15 cellular contexts compared by ENCODE assay signal in the genomic region with DNA sequence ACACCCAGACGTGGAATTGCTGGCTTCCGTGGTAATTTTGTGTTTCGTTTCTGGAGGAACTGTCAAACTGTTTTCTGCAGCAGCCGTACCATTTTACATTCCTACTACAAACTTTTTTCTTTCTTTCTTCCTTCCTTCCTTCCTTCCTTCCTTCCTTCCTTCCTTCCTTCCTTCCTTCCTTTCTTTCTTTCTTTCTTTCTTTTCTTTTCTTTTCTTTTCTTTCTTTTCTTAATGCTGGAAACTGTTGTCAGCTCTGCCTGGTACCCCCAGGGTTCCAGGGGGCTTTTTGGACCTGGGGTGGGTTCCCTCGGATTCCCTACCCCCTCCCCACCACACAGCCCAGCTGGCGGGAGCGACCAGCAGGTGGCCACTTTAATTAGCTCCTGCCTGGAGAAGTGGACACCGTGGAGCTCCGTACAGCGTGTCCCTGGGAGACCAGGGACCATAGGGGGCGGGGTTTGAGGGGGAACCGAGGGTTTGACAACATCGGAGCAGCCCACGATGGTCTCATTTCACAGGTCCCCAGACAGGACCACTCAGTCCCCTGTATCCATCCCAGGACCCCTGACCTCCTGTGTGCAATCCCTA. TPM values are rescaled to one million over a fixed set of nuclear protein-coding genes. Genes with fewer than 3 reads are reported as not detected.
DNase-seq lines count a peak whose midpoint lies in the region; TF ChIP-seq lines count a peak whose summit lies in the region.
"Had no signal": no experiment of that assay in that cellular context is flagged by ENCODE, and none has a peak within 500 bp of the region (broad histone marks: within the 10 kb centered on the region; RNA-seq: fewer than 3 reads in every experiment).

No MANE protein-coding gene starts in this region.

- H3K4me2 ChIP-seq in hepatocyte: no peak overlapping the region

- intact Hi-C loops in A673 (cut with micrococcal nuclease; ENCODE audit: unreplicated experiment): no loop called here

- CTCF ChIA-PET in A673 (lab: Charles Lee): interaction anchor here (0.6 to 1.1 kb wide), 2 partner anchors 19 to 412 kb away, joined by 4 read pairs; no protein-coding TSS in a partner anchor

- H3K4me3 ChIP-seq in A673 (ENCODE audit: low read depth, low read length, poor library complexity, severe bottlenecking): peak overlapping the region; percentile 27
- no peak overlapping the region for H3K4me3 ChIP-seq in effector memory CD4-positive, alpha-beta T cell (ENCODE audit: insufficient read depth, low read depth, low read length, poor library complexity, severe bottlenecking)
- H3K4me3 ChIP-seq in hepatocyte: no peak overlapping the region
- H3K4me3 ChIP-seq: BLaER1 treated with 17β-estradiol and CSF1 and Interleukin-3, amounts not matched to agents 10 nM and 100 nM; HAP-1 had no signal

- H3K9me3 ChIP-seq in A673 (ENCODE audit: low read depth, low read length, poor library complexity, severe bottlenecking): peaks cover 6% of the 10 kb centered on the region
- H3K9me3 ChIP-seq in effector memory CD4-positive, alpha-beta T cell (ENCODE audit: control insufficient read depth, low read length): peaks cover 4% of the 10 kb centered on the region
- H3K9me3 ChIP-seq in hepatocyte (ENCODE audit: low read depth): no peaks in the 10 kb centered on the region

- H3K27me3 ChIP-seq in A673 (replicated peaks; ENCODE audit: insufficient read depth, low read depth, low read length, poor library complexity): no peaks in the 10 kb centered on the region
- H3K27me3 ChIP-seq in effector memory CD4-positive, alpha-beta T cell (replicated peaks; ENCODE audit: control insufficient read depth, insufficient read depth, low read length, poor library complexity, severe bottlenecking): no peaks in the 10 kb centered on the region
- no peaks in the 10 kb centered on the region for H3K27me3 ChIP-seq in hepatocyte
- H3K27me3 ChIP-seq: BLaER1 treated with 17β-estradiol and CSF1 and Interleukin-3, amounts not matched to agents 10 nM and 100 nM had no signal

- no peak overlapping the region for H2AFZ ChIP-seq in hepatocyte

- peak overlapping the region; percentile 39; the same call in 1 of the 2 replicates for H3K27ac ChIP-seq in 22Rv1
- peak overlapping the region; percentile 72 for H3K27ac ChIP-seq in A673 (ENCODE audit: low read depth, low read length, poor library complexity, severe bottlenecking)
- H3K27ac ChIP-seq in VCaP: no peak overlapping the region
- no peak overlapping the region for H3K27ac ChIP-seq in effector memory CD4-positive, alpha-beta T cell (ENCODE audit: insufficient read depth, low read length, poor library complexity, severe bottlenecking)
- no peak overlapping the region for H3K27ac ChIP-seq in hepatocyte
- H3K27ac ChIP-seq: BLaER1 treated with 17β-estradiol and CSF1 and Interleukin-3, amounts not matched to agents 10 nM and 100 nM; HL-60 had no signal

- peak; percentile 31 to 54 for DNase-seq in NCI-H524 (lab: John Stamatoyannopoulos, UW)
- DNase-seq in NCI-H524 treated with DMSO at 0.1 percent for 48 hours (lab: John Stamatoyannopoulos, UW): no peak
- peak; percentile 75 for DNase-seq in A673 (ENCODE audit: low spot score)
- DNase-seq in effector memory CD4-positive, alpha-beta T cell: no peak
- no peak for DNase-seq in hepatocyte (ENCODE audit: low spot score)
- DNase-seq: AML-193; CD4-positive, CD25-positive, alpha-beta regulatory T cell; DMS53; GF-D8; HFFc6 had no signal

- WGBS in hepatocyte (ENCODE audit: low lambda C conversion rate, missing lambda C conversion rate): 60% methylated on average over 14 of the region's 14 CpGs

- H3K36me3 ChIP-seq in A673 (ENCODE audit: insufficient read depth, low read length, poor library complexity, severe bottlenecking) (no peaks in the 10 kb centered on the region), hepatocyte (replicated peaks; ENCODE audit: insufficient read depth, low read depth) (no peaks in the 10 kb centered on the region)
- H3K36me3 ChIP-seq in effector memory CD4-positive, alpha-beta T cell (ENCODE audit: control insufficient read depth, insufficient read depth, low read length): no peaks in the 10 kb centered on the region
- H3K36me3 ChIP-seq: HAP-1 had no signal

- TF ChIP-seq CTCF in 22Rv1 (IDR thresholded peaks at IDR 0.05) (0 out of 2 replicates have a peak, but pooled peaks have one; percentile 25), A673 (conservative IDR thresholded peaks at IDR 0.05; ENCODE audit: low read depth, low read length) (no peak), VCaP (conservative IDR thresholded peaks at IDR 0.05) (0 out of 2 replicates have a peak, but pooled peaks have one; percentile 12), hepatocyte (IDR thresholded peaks at IDR 0.05; ENCODE audit: poor library complexity) (no peak)

- POLR2A ChIA-PET in A673 (lab: Charles Lee; ENCODE audit: low non-redundant PET): no interaction called here

- no peaks in the 10 kb centered on the region for H3K9me2 ChIP-seq in hepatocyte (replicated peaks; ENCODE audit: insufficient read depth)

- no peaks in the 10 kb centered on the region for H4K20me1 ChIP-seq in hepatocyte (ENCODE audit: insufficient read depth, poor library complexity, severe bottlenecking)

- BruUV-seq in A673 (replicated peaks; lab: Mats Ljungman, UMichigan): no TSS peak

- peaks cover 11% of the 10 kb centered on the region for H3K4me1 ChIP-seq in A673 (ENCODE audit: insufficient read depth, low read length, poor library complexity, severe bottlenecking)
- no peaks in the 10 kb centered on the region for H3K4me1 ChIP-seq in effector memory CD4-positive, alpha-beta T cell (ENCODE audit: control insufficient read depth, insufficient read depth, low read length, poor library complexity, severe bottlenecking)
- H3K4me1 ChIP-seq in hepatocyte (ENCODE audit: insufficient read depth): no peaks in the 10 kb centered on the region
- H3K4me1 ChIP-seq: HAP-1 had no signal

- H3K79me2 ChIP-seq in hepatocyte: no peaks in the 10 kb centered on the region

RNA-seq across cellular contexts. Expression of gene CELF5, which starts 24.4 kb away (rescaled TPM):
- total RNA-seq in A673 (2021) (3.1 and 3.7 TPM in 2 replicates), hepatocyte (0.03 TPM in 1 of 2 replicates, not detected in the other)
- polyA plus RNA-seq in hepatocyte: 0.17 and 0.90 TPM in 2 replicates
- polyA plus RNA-seq: CD4-positive, CD25-positive, alpha-beta regulatory T cell had no signal

Comparison
In these comparisons a context has a peak if more than half of its experiments do, and no peak if none do; other contexts are left out.
1. DNase-seq: peak in NCI-H524 (2 of 2) and A673 (single experiment); none in NCI-H524 treated with DMSO at 0.1 percent for 48 hours (single experiment), effector memory CD4-positive, alpha-beta T cell (0 of 3) and hepatocyte (single experiment).
2. H3K27ac ChIP-seq: peak in 22Rv1 (single experiment) and A673 (single experiment); none in VCaP (single experiment), effector memory CD4-positive, alpha-beta T cell (single experiment) and hepatocyte (single experiment).
3. CTCF ChIP-seq: peak in 22Rv1 (single experiment) and VCaP (single experiment); none in A673 (single experiment) and hepatocyte (single experiment).